ENCODE assay signal across 8 cellular contexts in genomic region chr14:56555921-56556570, GRCh38. TPM values are rescaled to one million over a fixed set of nuclear protein-coding genes. Genes with fewer than 3 reads are reported as not detected.
DNase-seq lines count a peak whose midpoint lies in the region; ATAC-seq and TF ChIP-seq lines count a peak whose summit lies in the region.

No MANE protein-coding gene starts in this region.

- peak; percentile 18 for DNase-seq in NCI-H187 treated with DMSO at 0.1 percent for 48 hours (lab: John Stamatoyannopoulos, UW)
- DNase-seq in NCI-H187 (lab: John Stamatoyannopoulos, UW): no peak
- DNase-seq in NCI-H2081 treated with DMSO at 0.1 percent for 48 hours (lab: John Stamatoyannopoulos, UW): peak; percentile 31
- no peak for DNase-seq in body of pancreas
- peak; percentile 3 for DNase-seq in midbrain (lab: John Stamatoyannopoulos, UW)
- no peak for DNase-seq in GM19240 (ENCODE audit: insufficient read length, low spot score)

- ATAC-seq in body of pancreas: no peak
- ATAC-seq in HG02759 (IDR thresholded peaks at IDR 0.05; ENCODE audit: unreplicated experiment): no peak
- no peak for ATAC-seq in GM21737 (IDR thresholded peaks at IDR 0.05; ENCODE audit: unreplicated experiment)

- peak; percentile 8 to 72 (median 63) for TF ChIP-seq CTCF in body of pancreas (IDR thresholded peaks at IDR 0.05)

- no peak for TF ChIP-seq POLR2A in body of pancreas (IDR thresholded peaks at IDR 0.05)

- no peaks in the 10 kb centered on the region for H3K27me3 ChIP-seq in body of pancreas

- no peak overlapping the region for H3K4me3 ChIP-seq in body of pancreas

- H3K36me3 ChIP-seq in body of pancreas (replicated peaks in 1 of 2; ENCODE audit: insufficient read depth in 1 of 2, low read depth in 2 of 2): no peaks in the 10 kb centered on the region

- H3K27ac ChIP-seq in body of pancreas: no peak overlapping the region

- no peaks in the 10 kb centered on the region for H3K4me1 ChIP-seq in body of pancreas

- WGBS in body of pancreas, 2 donors: 44 to 45% methylated on average over 5 of the region's 5 CpGs

- no peaks in the 10 kb centered on the region for H3K9me3 ChIP-seq in body of pancreas

- intact Hi-C loops in body of pancreas (cut with DNase I): no loop called here

RNA-seq across cellular contexts. Expression of gene TMEM260, which starts 23.6 kb away (rescaled TPM):
- 10 to 100 TPM; 15.8 to 18.4 TPM for total RNA-seq in body of pancreas

Comparison
In these comparisons a context has a peak if more than half of its experiments do, and no peak if none do; other contexts are left out.
1. DNase-seq: peak in NCI-H187 treated with DMSO at 0.1 percent for 48 hours (single experiment), NCI-H2081 treated with DMSO at 0.1 percent for 48 hours (single experiment) and midbrain (single experiment); none in NCI-H187 (0 of 2), body of pancreas (0 of 4) and GM19240 (single experiment).